Comparison of ENCODE assay signal across 17 cellular contexts in the genomic region with DNA sequence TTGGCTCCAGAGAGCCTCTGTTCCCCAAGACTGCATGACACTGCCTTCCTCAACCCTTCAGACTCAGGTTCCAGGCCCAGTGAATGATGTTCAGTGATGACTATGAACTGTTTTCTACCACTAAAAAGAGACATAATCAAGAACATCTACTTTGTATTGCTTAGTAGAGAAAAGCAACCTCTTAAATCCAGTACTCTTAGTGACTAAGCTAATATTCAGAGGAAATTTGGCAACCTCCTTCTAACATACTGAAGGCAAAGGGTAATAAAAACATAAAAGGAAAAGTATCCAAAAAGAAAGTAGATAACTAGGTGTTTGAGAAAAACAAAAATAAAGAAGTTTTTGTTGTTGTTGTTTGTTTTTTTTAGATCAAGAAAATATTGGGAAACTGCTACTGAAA.
DNase-seq lines count a peak whose midpoint lies in the region; ATAC-seq and TF ChIP-seq lines count a peak whose summit lies in the region.
"Had no signal": no experiment of that assay in that cellular context is flagged by ENCODE, and none has a peak within 500 bp of the region (broad histone marks: within the 10 kb centered on the region; RNA-seq: fewer than 3 reads in every experiment).

No MANE protein-coding gene starts in this region.

- H3K4me2 ChIP-seq in mesenchymal stem cell (ENCODE audit: low read length, poor library complexity, severe bottlenecking), result no peak overlapping the region

- peak overlapping the region; percentile 29 for H2BK120ac ChIP-seq in mesenchymal stem cell (ENCODE audit: low read depth, low read length)

- H3K4me1 ChIP-seq in mesenchymal stem cell (ENCODE audit: control insufficient read depth, insufficient read depth, low read depth, low read length), result peaks cover 4% of the 10 kb centered on the region
- H3K4me1 ChIP-seq in gastroesophageal sphincter, result peaks cover 0 to 19% (median 3%) of the 10 kb centered on the region in 3 donors

- peak overlapping the region in 1 of 2 experiments; percentile 29 for H2BK12ac ChIP-seq in mesenchymal stem cell (ENCODE audit: low read length in 2 of 2)

- H4K91ac ChIP-seq in mesenchymal stem cell (ENCODE audit: low read length), result no peak overlapping the region

- TF ChIP-seq CTCF in astrocyte of the spinal cord (IDR thresholded peaks at IDR 0.05; ENCODE audit: low read depth, low read length), result no peak
- TF ChIP-seq CTCF in GM10266 (IDR thresholded peaks at IDR 0.05; ENCODE audit: control insufficient read depth, insufficient read depth, low read depth, missing control alignments), result no peak
- TF ChIP-seq CTCF in WERI-Rb-1 (IDR thresholded peaks at IDR 0.05; ENCODE audit: low read depth, low read length), result no peak
- no peak for TF ChIP-seq CTCF in gastroesophageal sphincter (IDR thresholded peaks at IDR 0.05)

- H3K9ac ChIP-seq in mesenchymal stem cell (ENCODE audit: low read length), result peak overlapping the region; percentile 87
- H3K9ac ChIP-seq: BLaER1 treated with 17β-estradiol and CSF1 and Interleukin-3, amounts not matched to agents 10 nM and 100 nM had no signal

- H3K4ac ChIP-seq in mesenchymal stem cell (ENCODE audit: low read depth in 1 of 2, low read length in 2 of 2), result no peak overlapping the region

- H2BK15ac ChIP-seq in mesenchymal stem cell (ENCODE audit: low read depth, poor library complexity, severe bottlenecking), result no peak overlapping the region

- H3K18ac ChIP-seq in mesenchymal stem cell (ENCODE audit: low read depth in 1 of 2, low read length in 2 of 2), result no peak overlapping the region

- H3K9me3 ChIP-seq in mesenchymal stem cell (ENCODE audit: control insufficient read depth, low read length) (no peaks in the 10 kb centered on the region), WERI-Rb-1 (ENCODE audit: severe bottlenecking) (no peaks in the 10 kb centered on the region), gastroesophageal sphincter (no peaks in the 10 kb centered on the region)

- H3K23ac ChIP-seq in mesenchymal stem cell (ENCODE audit: low read length in 2 of 2), result no peak overlapping the region

- no peaks in the 10 kb centered on the region for H3K36me3 Mint-ChIP-seq in stimulated activated naive CD8-positive, alpha-beta T cell treated with anti-CD3 and anti-CD28 coated beads, Interleukin-15, Interleukin-2, amounts not matched to agents 100 ng/mL and 50 ng/mL, for 24 hours (ENCODE audit: low read depth)
- H3K36me3 Mint-ChIP-seq in activated CD8-positive, alpha-beta memory T cell treated with anti-CD3 and anti-CD28 coated beads, Interleukin-2, amount 10 ng/mL, durations not matched to agents 7 days and 5 days, result no peaks in the 10 kb centered on the region
- H3K36me3 Mint-ChIP-seq: stimulated activated memory B cell treated with anti-CD40 and anti-IgM and Interleukin-4, amounts not matched to agents 10 μg/mL and 1 μg/mL and 100 μg/mL, for 72 hours had no signal

- no peak overlapping the region for H2AFZ ChIP-seq in mesenchymal stem cell (ENCODE audit: low read depth, low read length)

- no peaks in the 10 kb centered on the region for H3K36me3 ChIP-seq in mesenchymal stem cell (ENCODE audit: control insufficient read depth in 1 of 2, insufficient read depth in 2 of 2, low read depth in 1 of 2, low read length in 2 of 2)
- no peaks in the 10 kb centered on the region for H3K36me3 ChIP-seq in WERI-Rb-1
- no peaks in the 10 kb centered on the region for H3K36me3 ChIP-seq in gastroesophageal sphincter
- H3K36me3 ChIP-seq: BLaER1 treated with 17β-estradiol and CSF1 and Interleukin-3, amounts not matched to agents 10 nM and 100 nM had no signal

- H3K27ac Mint-ChIP-seq in stimulated activated naive CD8-positive, alpha-beta T cell treated with anti-CD3 and anti-CD28 coated beads, Interleukin-15, Interleukin-2, amounts not matched to agents 100 ng/mL and 50 ng/mL, for 24 hours, result peak overlapping the region; percentile 52
- H3K27ac Mint-ChIP-seq in activated CD8-positive, alpha-beta memory T cell treated with anti-CD3 and anti-CD28 coated beads, Interleukin-2, amount 10 ng/mL, durations not matched to agents 7 days and 5 days, result no peak overlapping the region
- H3K27ac Mint-ChIP-seq: activated CD8-positive, alpha-beta T cell treated with anti-CD3 and anti-CD28 coated beads for 36 hours; progenitor cell of endocrine pancreas had no signal

- H3K27ac ChIP-seq in mesenchymal stem cell (ENCODE audit: low read length, poor library complexity, severe bottlenecking) (no peak overlapping the region), WERI-Rb-1 (no peak overlapping the region), gastroesophageal sphincter (no peak overlapping the region)
- H3K27ac ChIP-seq: BLaER1 treated with 17β-estradiol and CSF1 and Interleukin-3, amounts not matched to agents 10 nM and 100 nM; RWPE1 had no signal

- H3K27me3 ChIP-seq in mesenchymal stem cell (ENCODE audit: control insufficient read depth in 1 of 2, insufficient read depth in 1 of 2, low read length in 2 of 2), result no peaks in the 10 kb centered on the region
- H3K27me3 ChIP-seq in WERI-Rb-1 (ENCODE audit: insufficient read depth, low read depth, severe bottlenecking), result peaks cover 83% of the 10 kb centered on the region
- H3K27me3 ChIP-seq in gastroesophageal sphincter, result peaks cover 7% of the 10 kb centered on the region
- H3K27me3 ChIP-seq: BLaER1 treated with 17β-estradiol and CSF1 and Interleukin-3, amounts not matched to agents 10 nM and 100 nM had no signal

- ATAC-seq in stimulated activated naive CD8-positive, alpha-beta T cell treated with anti-CD3 and anti-CD28 coated beads, Interleukin-15, Interleukin-2, amounts not matched to agents 100 U/mL and 50 U/mL, for 24 hours, result no peak
- no peak for ATAC-seq in activated CD8-positive, alpha-beta memory T cell treated with anti-CD3 and anti-CD28 coated beads, Interleukin-2, amount 10 ng/mL, durations not matched to agents 7 days and 5 days
- no peak for ATAC-seq in gastroesophageal sphincter
- ATAC-seq: activated CD8-positive, alpha-beta T cell treated with anti-CD3 and anti-CD28 coated beads for 36 hours; stimulated activated memory B cell treated with anti-CD40 and anti-IgM and Interleukin-4, amounts not matched to agents 10 μg/mL and 1 μg/mL and 100 μg/mL, for 72 hours had no signal

- no peak for TF ChIP-seq POLR2A in gastroesophageal sphincter (IDR thresholded peaks at IDR 0.05)

- DNase-seq in stimulated activated naive CD8-positive, alpha-beta T cell treated with anti-CD3 and anti-CD28 coated beads, Interleukin-15, Interleukin-2, amounts not matched to agents 100 U/mL and 50 U/mL, for 24 hours, result no peak
- DNase-seq in astrocyte of the spinal cord (ENCODE audit: low read depth, low spot score), result peak; percentile 55
- DNase-seq in mesenchymal stem cell, result peak; percentile 57
- no peak for DNase-seq in GM10266 (ENCODE audit: extremely low spot score)
- DNase-seq in WERI-Rb-1, result no peak
- DNase-seq in activated CD8-positive, alpha-beta memory T cell treated with anti-CD3 and anti-CD28 coated beads, Interleukin-2, amount 10 ng/mL, durations not matched to agents 7 days and 5 days, result no peak
- DNase-seq: activated CD8-positive, alpha-beta T cell treated with anti-CD3 and anti-CD28 coated beads for 36 hours; NCI-H526; stimulated activated CD4-positive, alpha-beta T cell treated with anti-CD3 and anti-CD28 coated beads, Interleukin-2, amount 100 ng/mL, for 48 hours; T-helper 9 cell had no signal

- H3K4me3 ChIP-seq in astrocyte of the spinal cord (ENCODE audit: low read depth, low read length) (no peak overlapping the region), mesenchymal stem cell (ENCODE audit: insufficient read depth in 1 of 2, low read depth in 1 of 2, low read length in 2 of 2) (no peak overlapping the region), WERI-Rb-1 (ENCODE audit: low read depth, low read length) (no peak overlapping the region), gastroesophageal sphincter (no peak overlapping the region)
- H3K4me3 ChIP-seq: BLaER1 treated with 17β-estradiol and CSF1 and Interleukin-3, amounts not matched to agents 10 nM and 100 nM had no signal

- peaks cover 67% of the 10 kb centered on the region for H3K4me1 Mint-ChIP-seq in stimulated activated naive CD8-positive, alpha-beta T cell treated with anti-CD3 and anti-CD28 coated beads, Interleukin-15, Interleukin-2, amounts not matched to agents 100 ng/mL and 50 ng/mL, for 24 hours (ENCODE audit: low read depth)
- H3K4me1 Mint-ChIP-seq in activated CD8-positive, alpha-beta memory T cell treated with anti-CD3 and anti-CD28 coated beads, Interleukin-2, amount 10 ng/mL, durations not matched to agents 7 days and 5 days, result peaks cover 8% of the 10 kb centered on the region

- no peak overlapping the region for H4K8ac ChIP-seq in mesenchymal stem cell (ENCODE audit: low read length)

- CTCF ChIA-PET in activated CD8-positive, alpha-beta memory T cell treated with anti-CD3 and anti-CD28 coated beads, Interleukin-2, amount 10 ng/mL, durations not matched to agents 7 days and 5 days (lab: Charles Lee), result no interaction called here

- no peaks in the 10 kb centered on the region for H3K79me1 ChIP-seq in mesenchymal stem cell (replicated peaks; ENCODE audit: low read length, poor library complexity, severe bottlenecking)

- no peaks in the 10 kb centered on the region for H3K9me3 Mint-ChIP-seq in stimulated activated naive CD8-positive, alpha-beta T cell treated with anti-CD3 and anti-CD28 coated beads, Interleukin-15, Interleukin-2, amounts not matched to agents 100 ng/mL and 50 ng/mL, for 24 hours
- H3K9me3 Mint-ChIP-seq in activated CD8-positive, alpha-beta memory T cell treated with anti-CD3 and anti-CD28 coated beads, Interleukin-2, amount 10 ng/mL, durations not matched to agents 7 days and 5 days (ENCODE audit: low read depth), result peaks cover 2% of the 10 kb centered on the region
- H3K9me3 Mint-ChIP-seq: activated CD8-positive, alpha-beta T cell treated with anti-CD3 and anti-CD28 coated beads for 36 hours; central memory CD8-positive, alpha-beta T cell; stimulated activated memory B cell treated with anti-CD40 and anti-IgM and Interleukin-4, amounts not matched to agents 10 μg/mL and 1 μg/mL and 100 μg/mL, for 72 hours had no signal

- H2BK5ac ChIP-seq in mesenchymal stem cell (ENCODE audit: low read depth, low read length, poor library complexity, severe bottlenecking), result no peak overlapping the region

- H3K14ac ChIP-seq in mesenchymal stem cell (ENCODE audit: low read length in 2 of 2), result no peak overlapping the region

- H2AK5ac ChIP-seq in mesenchymal stem cell (ENCODE audit: low read length, severe bottlenecking), result no peak overlapping the region

- in situ Hi-C loops in astrocyte of the spinal cord (cut with HindIII; ENCODE audit: low sequenced_read_pairs), result no loop called here

- TF ChIP-seq EP300 in gastroesophageal sphincter (IDR thresholded peaks at IDR 0.05), result no peak

- H3K4me3 Mint-ChIP-seq in stimulated activated naive CD8-positive, alpha-beta T cell treated with anti-CD3 and anti-CD28 coated beads, Interleukin-15, Interleukin-2, amounts not matched to agents 100 ng/mL and 50 ng/mL, for 24 hours, result no peak overlapping the region
- no peak overlapping the region for H3K4me3 Mint-ChIP-seq in activated CD8-positive, alpha-beta memory T cell treated with anti-CD3 and anti-CD28 coated beads, Interleukin-2, amount 10 ng/mL, durations not matched to agents 7 days and 5 days
- H3K4me3 Mint-ChIP-seq: activated CD8-positive, alpha-beta T cell treated with anti-CD3 and anti-CD28 coated beads for 36 hours; central memory CD8-positive, alpha-beta T cell; stimulated activated memory B cell treated with anti-CD40 and anti-IgM and Interleukin-4, amounts not matched to agents 10 μg/mL and 1 μg/mL and 100 μg/mL, for 72 hours had no signal

- no peaks in the 10 kb centered on the region for H3K27me3 Mint-ChIP-seq in stimulated activated naive CD8-positive, alpha-beta T cell treated with anti-CD3 and anti-CD28 coated beads, Interleukin-15, Interleukin-2, amounts not matched to agents 100 ng/mL and 50 ng/mL, for 24 hours
- H3K27me3 Mint-ChIP-seq in activated CD8-positive, alpha-beta memory T cell treated with anti-CD3 and anti-CD28 coated beads, Interleukin-2, amount 10 ng/mL, durations not matched to agents 7 days and 5 days, result peaks cover 13% of the 10 kb centered on the region
- H3K27me3 Mint-ChIP-seq: activated CD8-positive, alpha-beta T cell treated with anti-CD3 and anti-CD28 coated beads for 36 hours; progenitor cell of endocrine pancreas; stimulated activated memory B cell treated with anti-CD40 and anti-IgM and Interleukin-4, amounts not matched to agents 10 μg/mL and 1 μg/mL and 100 μg/mL, for 72 hours had no signal

Comparison
In these comparisons a context has a peak if more than half of its experiments do, and no peak if none do; other contexts are left out.
1. DNase-seq: peak in astrocyte of the spinal cord (single experiment) and mesenchymal stem cell (single experiment); none in stimulated activated naive CD8-positive, alpha-beta T cell treated with anti-CD3 and anti-CD28 coated beads, Interleukin-15, Interleukin-2, amounts not matched to agents 100 U/mL and 50 U/mL, for 24 hours (single experiment), GM10266 (single experiment), WERI-Rb-1 (single experiment) and activated CD8-positive, alpha-beta memory T cell treated with anti-CD3 and anti-CD28 coated beads, Interleukin-2, amount 10 ng/mL, durations not matched to agents 7 days and 5 days (single experiment).